ENCODE assay signal across 9 cellular contexts in the genomic region with DNA sequence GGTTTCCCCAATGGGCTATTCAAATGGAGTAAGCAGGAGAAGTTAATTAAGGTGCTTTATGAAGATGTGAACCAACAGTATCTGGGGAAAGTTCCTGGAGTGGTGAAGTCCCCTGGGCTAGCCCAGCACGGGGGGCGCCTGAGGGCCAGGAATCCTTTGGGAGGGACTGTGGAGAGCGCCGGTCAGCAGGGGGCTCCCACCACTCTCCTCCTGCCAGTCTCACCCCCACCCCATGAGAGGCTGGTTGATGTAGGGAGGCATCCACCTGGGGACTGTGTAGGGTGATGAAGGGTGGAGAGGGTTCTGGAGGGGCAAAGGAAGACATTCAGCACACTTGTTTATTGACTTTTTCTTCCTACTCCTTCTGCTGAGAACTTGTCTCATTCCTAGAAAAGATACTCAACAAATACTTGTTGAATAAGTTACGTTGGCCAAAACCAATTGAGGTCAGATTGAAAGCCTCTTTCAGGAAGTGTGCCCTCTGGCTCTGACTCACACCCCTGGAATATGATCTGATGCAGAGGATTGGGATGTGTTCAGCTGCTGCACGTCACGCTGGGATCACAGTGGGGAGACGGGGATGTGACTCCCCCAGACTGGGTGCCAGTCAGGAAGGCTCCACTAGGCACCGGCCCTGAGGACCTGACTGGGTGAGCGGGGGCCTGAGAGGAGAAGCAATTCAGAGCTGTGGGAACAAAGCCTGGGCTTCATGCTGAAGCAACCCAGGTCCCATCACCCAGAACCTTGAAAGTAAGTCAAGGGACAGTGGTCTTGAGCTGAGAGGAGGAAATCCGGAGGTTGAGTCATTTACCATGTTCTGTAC. TPM values are rescaled to one million over a fixed set of nuclear protein-coding genes. Genes with fewer than 3 reads are reported as not detected.
DNase-seq lines count a peak whose midpoint lies in the region; ATAC-seq and TF ChIP-seq lines count a peak whose summit lies in the region.
"Had no signal": no experiment of that assay in that cellular context is flagged by ENCODE, and none has a peak within 500 bp of the region (broad histone marks: within the 10 kb centered on the region; RNA-seq: fewer than 3 reads in every experiment).

No MANE protein-coding gene starts in this region.

- intact Hi-C loops in mammary epithelial cell (cut with micrococcal nuclease) (no loop called here), esophagus squamous epithelium (cut with DNase I) (no loop called here)

- H3K36me3 ChIP-seq in mammary epithelial cell (ENCODE audit: insufficient read depth, low read length), result no peaks in the 10 kb centered on the region
- H3K36me3 ChIP-seq in esophagus squamous epithelium, result no peaks in the 10 kb centered on the region
- H3K36me3 ChIP-seq: heart left ventricle had no signal

- peak overlapping the region; percentile 53 for H3K9ac ChIP-seq in mammary epithelial cell (ENCODE audit: insufficient read depth, low read length)

- no peak for TF ChIP-seq CTCF in mammary epithelial cell (conservative IDR thresholded peaks at IDR 0.05 in 1 of 2, IDR thresholded peaks at IDR 0.05 in 1 of 2; ENCODE audit: extremely low read depth in 1 of 2, insufficient read depth in 1 of 2, low read depth in 1 of 2, low read length in 2 of 2)
- TF ChIP-seq CTCF in nephron (IDR thresholded peaks at IDR 0.05; ENCODE audit: unreplicated experiment in 3 of 3), result no peak
- TF ChIP-seq CTCF in esophagus squamous epithelium (IDR thresholded peaks at IDR 0.05), result no peak

- H3K27me3 ChIP-seq in mammary epithelial cell (ENCODE audit: insufficient read depth, low read length) (no peaks in the 10 kb centered on the region), esophagus squamous epithelium (peaks cover 0 to 50% (median 0%) of the 10 kb centered on the region in 4 donors)

- no peak overlapping the region for H3K4me3 Mint-ChIP-seq in nephron
- no peak overlapping the region for H3K4me3 Mint-ChIP-seq in activated T-cell treated with anti-CD3 and anti-CD28 coated beads, Interleukin-2, amount 50 U/mL, for 24 hours

- peaks cover 3% of the 10 kb centered on the region for H3K27me3 Mint-ChIP-seq in nephron (ENCODE audit: low read depth)
- H3K27me3 Mint-ChIP-seq in activated T-cell treated with anti-CD3 and anti-CD28 coated beads, Interleukin-2, amount 50 U/mL, for 24 hours, result no peaks in the 10 kb centered on the region

- peak overlapping the region; percentile 84 for H2AFZ ChIP-seq in mammary epithelial cell (ENCODE audit: low read depth, low read length)

- BruUV-seq in mammary epithelial cell (replicated peaks; lab: Mats Ljungman, UMichigan), result TSS peak; percentile 78

- DNase-seq in DMS79 (lab: John Stamatoyannopoulos, UW) (peak; percentile 27), M059J (ENCODE audit: low read depth) (peak; percentile 98), mammary epithelial cell (peak; percentile 96), esophagus squamous epithelium (lab: John Stamatoyannopoulos, UW) (no peak)
- DNase-seq in activated T-cell treated with anti-CD3 and anti-CD28 coated beads, Interleukin-2, amount 50 U/mL, for 24 hours, result no peak
- DNase-seq in activated CD4-positive, alpha-beta T cell treated with anti-CD3 and anti-CD28 coated beads, Interleukin-2, amount 50 U/mL, for 4 hours, result no peak
- DNase-seq: heart left ventricle had no signal

- H3K79me2 ChIP-seq in mammary epithelial cell (ENCODE audit: insufficient read depth, low read length), result no peaks in the 10 kb centered on the region

- H3K4me2 ChIP-seq in mammary epithelial cell (ENCODE audit: insufficient read depth, low read depth, low read length), result peak overlapping the region; percentile 44

- H3K4me1 ChIP-seq in mammary epithelial cell (ENCODE audit: insufficient read depth, low read length) (peaks cover 23% of the 10 kb centered on the region), esophagus squamous epithelium (peaks cover 0 to 13% (median 0%) of the 10 kb centered on the region in 3 donors)

- WGBS in mammary epithelial cell (ENCODE audit: low coverage, missing lambda C conversion rate), result 39% methylated on average over 10 of the region's 11 CpGs
- WGBS in esophagus squamous epithelium, 2 donors, result 42 to 48% methylated on average over 5 to 10 of the region's 11 CpGs

- no peak for TF ChIP-seq POLR2A in esophagus squamous epithelium (IDR thresholded peaks at IDR 0.05)

- H3K27ac Mint-ChIP-seq in nephron, result peak overlapping the region in 2 of 3 experiments; percentile 22 to 29
- H3K27ac Mint-ChIP-seq in activated T-cell treated with anti-CD3 and anti-CD28 coated beads, Interleukin-2, amount 50 U/mL, for 24 hours, result no peak overlapping the region

- ATAC-seq in GM19397 (IDR thresholded peaks at IDR 0.05; ENCODE audit: unreplicated experiment), result no peak

- H3K4me1 Mint-ChIP-seq in nephron, result peaks cover 6% of the 10 kb centered on the region
- peaks cover 33% of the 10 kb centered on the region for H3K4me1 Mint-ChIP-seq in activated T-cell treated with anti-CD3 and anti-CD28 coated beads, Interleukin-2, amount 50 U/mL, for 24 hours (ENCODE audit: low read depth)

- no peaks in the 10 kb centered on the region for H4K20me1 ChIP-seq in mammary epithelial cell (ENCODE audit: insufficient read depth, low read length)

- H3K4me3 ChIP-seq in mammary epithelial cell (replicated peaks in 1 of 3; ENCODE audit: insufficient read depth in 1 of 3, low read depth in 2 of 3, low read length in 3 of 3), result no peak overlapping the region
- no peak overlapping the region for H3K4me3 ChIP-seq in esophagus squamous epithelium
- H3K4me3 ChIP-seq: heart left ventricle had no signal

- no peaks in the 10 kb centered on the region for H3K36me3 Mint-ChIP-seq in nephron (ENCODE audit: low read depth)
- H3K36me3 Mint-ChIP-seq in activated T-cell treated with anti-CD3 and anti-CD28 coated beads, Interleukin-2, amount 50 U/mL, for 24 hours (ENCODE audit: low read depth), result no peaks in the 10 kb centered on the region

- H3K9me3 Mint-ChIP-seq in nephron, result no peaks in the 10 kb centered on the region
- H3K9me3 Mint-ChIP-seq in activated T-cell treated with anti-CD3 and anti-CD28 coated beads, Interleukin-2, amount 50 U/mL, for 24 hours, result no peaks in the 10 kb centered on the region

- H3K9me3 ChIP-seq in mammary epithelial cell (replicated peaks; ENCODE audit: insufficient read depth, low read length) (no peaks in the 10 kb centered on the region), esophagus squamous epithelium (no peaks in the 10 kb centered on the region)
- H3K9me3 ChIP-seq: heart left ventricle had no signal

- H3K27ac ChIP-seq in mammary epithelial cell (ENCODE audit: insufficient read depth, low read depth, low read length) (peak overlapping the region; percentile 86), esophagus squamous epithelium (peak overlapping the region in 1 of 4 donors; percentile 14)

- dilution Hi-C loops in mammary epithelial cell (cut with HindIII; ENCODE audit: low sequenced_read_pairs), result loop anchor here (5.0 kb wide), 1 partner anchor 38 kb away; no protein-coding TSS in a partner anchor

- CTCF ChIA-PET in mammary epithelial cell (lab: Charles Lee; ENCODE audit: low non-redundant PET), result interaction anchor here (1.1 kb wide), 2 partner anchors 46 to 67 kb away, joined by 4 to 6 read pairs; no protein-coding TSS in a partner anchor

- in situ Hi-C loops in mammary epithelial cell (cut with MboI; ENCODE audit: low sequenced_read_pairs in 2 of 2), result loop anchor here in 1 of 2 donors (5.0 kb wide), 1 partner anchor 67 kb away; a partner anchor contains a TSS

RNA-seq across cellular contexts. Expression of a gene that starts 4.2 kb away (rescaled TPM):
- not detected in 2 replicates for total RNA-seq in M059J (2014; rRNA removed; shearing (Covaris generic))
- total RNA-seq in mammary epithelial cell, result not detected
- not detected for polyA plus RNA-seq in mammary epithelial cell
- polyA minus RNA-seq in mammary epithelial cell, result not detected
- total RNA-seq in esophagus squamous epithelium, result not detected
- polyA plus RNA-seq: heart left ventricle had no signal

RNA-seq across cellular contexts. Expression of a gene that starts 10.1 kb away (rescaled TPM):
- total RNA-seq in M059J (2014; rRNA removed; shearing (Covaris generic)), result not detected in 2 replicates
- total RNA-seq in mammary epithelial cell, result not detected
- not detected for polyA plus RNA-seq in mammary epithelial cell
- not detected for polyA minus RNA-seq in mammary epithelial cell
- total RNA-seq in esophagus squamous epithelium, result under 1 TPM in 1 of 4 donors, not detected in 3; 0.38 TPM
- total RNA-seq: heart left ventricle had no signal
- polyA plus RNA-seq: heart left ventricle had no signal

RNA-seq across cellular contexts. Expression of a gene that starts 19.6 kb away (rescaled TPM):
- total RNA-seq in M059J (2014; rRNA removed; shearing (Covaris generic)), result 67.5 and 78.5 TPM in 2 replicates
- 10 to 100 TPM; 39.2 to 57.6 TPM for total RNA-seq in mammary epithelial cell
- polyA plus RNA-seq in mammary epithelial cell, result 95.1 TPM
- polyA minus RNA-seq in mammary epithelial cell, result 38.1 TPM
- total RNA-seq in esophagus squamous epithelium, result 10 to 100 TPM; 17.5 to 42.0 (median 31.0) TPM

RNA-seq across cellular contexts. Expression of a gene that starts 19.9 kb away (rescaled TPM):
- 47.1 and 64.0 TPM in 2 replicates for total RNA-seq in M059J (2014; rRNA removed; shearing (Covaris generic))
- total RNA-seq in mammary epithelial cell (100 to 1,000 TPM in 1 of 2 donors, 10 to 100 TPM in 1; 62.0 to 148 TPM), esophagus squamous epithelium (100 to 1,000 TPM in 1 of 4 donors, 10 to 100 TPM in 3; 51.4 to 107 (median 83.0) TPM)
- 64.4 TPM for polyA plus RNA-seq in mammary epithelial cell
- polyA minus RNA-seq in mammary epithelial cell, result 70.8 TPM

RNA-seq across cellular contexts. Expression of a gene that starts 57.6 kb away (rescaled TPM):
- 7.5 and 13.7 TPM in 2 replicates for total RNA-seq in M059J (2014; rRNA removed; shearing (Covaris generic))
- total RNA-seq in mammary epithelial cell (1 to 10 TPM; 4.2 to 5.6 TPM), esophagus squamous epithelium (1 to 10 TPM; 3.4 to 6.7 (median 4.8) TPM)
- polyA plus RNA-seq in mammary epithelial cell, result 4.2 TPM
- 1.0 TPM for polyA minus RNA-seq in mammary epithelial cell

Comparison
In these comparisons a context has a peak if more than half of its experiments do, and no peak if none do; other contexts are left out.
1. DNase-seq: peak in DMS79 (single experiment), M059J (single experiment) and mammary epithelial cell (single experiment); none in esophagus squamous epithelium (single experiment), activated T-cell treated with anti-CD3 and anti-CD28 coated beads, Interleukin-2, amount 50 U/mL, for 24 hours (single experiment) and activated CD4-positive, alpha-beta T cell treated with anti-CD3 and anti-CD28 coated beads, Interleukin-2, amount 50 U/mL, for 4 hours (0 of 2).